Comparison of ENCODE assay signal across 28 cellular contexts in genomic region chr2:123687064-123687463, GRCh38.
"Had no signal": no experiment of that assay in that cellular context is flagged by ENCODE, and none has a peak within 500 bp of the region (broad histone marks: within the 10 kb centered on the region; RNA-seq: fewer than 3 reads in every experiment).

No MANE protein-coding gene starts in this region.

- FAIRE-seq: colon, endometrium, endothelial cell of umbilical vein, frontal cortex had no signal

- DNase-seq: colonic mucosa; cortex of kidney; dermis blood vessel endothelial cell; dorsolateral prefrontal cortex; effector CD4-positive, alpha-beta T cell; effector CD8-positive, alpha-beta T cell; effector memory CD4-positive, alpha-beta T cell; effector memory CD8-positive, alpha-beta T cell; erythroblast; esophagus squamous epithelium; foreskin fibroblast; foreskin keratinocyte; foreskin melanocyte; gastrocnemius medialis; glutamatergic neuron; head of caudate nucleus; heart left ventricle; heart right ventricle had no signal

- H3K4me3 Mint-ChIP-seq: dendritic cell treated with granulocyte-macrophage colony-stimulating factor and Interleukin-4, amounts not matched to agents 40 ng/mL and 50 ng/mL, for 4 days; effector memory CD8-positive, alpha-beta T cell had no signal

- H3K4me3 ChIP-seq: colonic mucosa, coronary artery, dorsolateral prefrontal cortex, esophagus muscularis mucosa, esophagus squamous epithelium, gastrocnemius medialis, gastroesophageal sphincter, heart left ventricle, heart right ventricle had no signal

- H3K36me3 ChIP-seq: colonic mucosa, esophagus muscularis mucosa, esophagus squamous epithelium, gastrocnemius medialis, gastroesophageal sphincter, heart left ventricle, heart right ventricle had no signal

- H3K27me3 ChIP-seq: colonic mucosa, esophagus muscularis mucosa, esophagus squamous epithelium, foreskin keratinocyte, gastrocnemius medialis, gastroesophageal sphincter, heart left ventricle, heart right ventricle had no signal

- H3K27ac Mint-ChIP-seq: dendritic cell treated with granulocyte-macrophage colony-stimulating factor and Interleukin-4, amounts not matched to agents 40 ng/mL and 50 ng/mL, for 4 days; effector memory CD8-positive, alpha-beta T cell had no signal

- ATAC-seq: effector memory CD8-positive, alpha-beta T cell; esophagus mucosa; foreskin keratinocyte; gastrocnemius medialis; gastroesophageal sphincter; heart left ventricle; heart right ventricle had no signal

- H3K9me3 ChIP-seq: colonic mucosa, esophagus muscularis mucosa, gastrocnemius medialis, gastroesophageal sphincter, heart left ventricle had no signal

- H3K4me1 ChIP-seq: colonic mucosa, esophagus muscularis mucosa, esophagus squamous epithelium, foreskin keratinocyte, gastrocnemius medialis, gastroesophageal sphincter, heart left ventricle, heart right ventricle had no signal

- H3K27ac ChIP-seq: colonic mucosa, coronary artery, dorsolateral prefrontal cortex, epithelial cell of prostate, esophagus muscularis mucosa, esophagus squamous epithelium, foreskin keratinocyte, gastrocnemius medialis, gastroesophageal sphincter, heart left ventricle, heart right ventricle had no signal

- H3K27me3 Mint-ChIP-seq: dendritic cell treated with granulocyte-macrophage colony-stimulating factor and Interleukin-4, amounts not matched to agents 40 ng/mL and 50 ng/mL, for 4 days; effector memory CD8-positive, alpha-beta T cell had no signal
